ENCODE assay signal across 8 cellular contexts in genomic region chr5:154575869-154576806, GRCh38.
DNase-seq lines count a peak whose midpoint lies in the region; ATAC-seq, FAIRE-seq and TF ChIP-seq lines count a peak whose summit lies in the region.

No MANE protein-coding gene starts in this region.

- DNase-seq in ACHN (peak; percentile 1), RPMI8226 (peak; percentile 85), H54 (ENCODE audit: insufficient read length, low spot score) (no peak), DMS79 treated with DMSO at 0.1 percent for 48 hours (lab: John Stamatoyannopoulos, UW) (no peak), NCI-H1436 (lab: John Stamatoyannopoulos, UW) (no peak)
- DNase-seq in stimulated activated CD4-positive, alpha-beta T cell treated with anti-CD3 and anti-CD28 coated beads, Interleukin-2, amount 100 ng/mL, for 48 hours: no peak

- ATAC-seq in GM19025 (IDR thresholded peaks at IDR 0.05; ENCODE audit: low read depth, unreplicated experiment) (peak; percentile 78), HG03025 (IDR thresholded peaks at IDR 0.05; ENCODE audit: low FRiP score, unreplicated experiment) (peak; percentile 96)

- no peak for FAIRE-seq in H54 (lab: Jason Lieb, UNC)

- in situ Hi-C loops in ACHN (cut with HindIII; ENCODE audit: low pct_ligation_motif_present, low pct_unique_long_range_greater_than_20kb, low sequenced_read_pairs): no loop called here

- TF ChIP-seq POLR2A in H54 (IDR thresholded peaks at IDR 0.05; ENCODE audit: low read depth, low read length): no peak

Comparison
In these comparisons a context has a peak if more than half of its experiments do, and no peak if none do; other contexts are left out.
1. DNase-seq: peak in ACHN (single experiment) and RPMI8226 (single experiment); none in H54 (single experiment), DMS79 treated with DMSO at 0.1 percent for 48 hours (single experiment), stimulated activated CD4-positive, alpha-beta T cell treated with anti-CD3 and anti-CD28 coated beads, Interleukin-2, amount 100 ng/mL, for 48 hours (0 of 2) and NCI-H1436 (single experiment).